Comparison of ENCODE assay signal across 22 cellular contexts in the genomic region with DNA sequence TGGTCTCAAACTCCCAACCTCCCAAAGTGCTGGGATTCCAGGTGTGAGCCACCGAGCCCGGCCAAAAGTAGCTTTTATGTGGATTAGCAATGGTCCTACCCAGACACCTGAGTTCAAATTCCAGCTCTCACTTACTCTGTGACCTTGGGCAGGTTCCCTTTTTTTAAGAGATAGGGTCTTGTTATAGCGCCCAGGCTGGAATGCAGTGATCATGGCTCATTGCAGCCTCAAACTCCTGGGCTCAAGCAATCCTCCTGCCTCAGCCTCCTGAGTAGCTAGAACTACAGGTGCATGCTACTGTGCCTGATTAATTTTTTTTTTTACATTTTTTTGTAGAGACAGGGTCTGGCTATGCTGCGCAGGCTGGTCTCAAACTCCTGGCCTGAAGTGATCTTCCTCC. TPM values are rescaled to one million over a fixed set of nuclear protein-coding genes. Genes with fewer than 3 reads are reported as not detected.
DNase-seq lines count a peak whose midpoint lies in the region; ATAC-seq and TF ChIP-seq lines count a peak whose summit lies in the region.
"Had no signal": no experiment of that assay in that cellular context is flagged by ENCODE, and none has a peak within 500 bp of the region (broad histone marks: within the 10 kb centered on the region; RNA-seq: fewer than 3 reads in every experiment).

No MANE protein-coding gene starts in this region.

- peak overlapping the region; percentile 42 for H3K4me3 Mint-ChIP-seq in glutamatergic neuron (ENCODE audit: unreplicated experiment)
- H3K4me3 Mint-ChIP-seq: CD14-positive monocyte had no signal

- DNase-seq in heart right ventricle (no peak), cardiac septum (ENCODE audit: low spot score) (no peak), glutamatergic neuron (no peak), transverse colon (no peak), NCI-H345 treated with DMSO at 0.1 percent for 48 hours (lab: John Stamatoyannopoulos, UW; ENCODE audit: unreplicated experiment) (no peak)
- DNase-seq in stimulated activated CD4-positive, alpha-beta T cell treated with anti-CD3 and anti-CD28 coated beads, Interleukin-12 subunit alpha, Interleukin-12 subunit beta, amount 100 ng/mL, for 4 hours = no peak
- DNase-seq: 8988T, AML-193, GDM1, H7, MM.1S, NCI-H1048, NCI-H1436, NCI-H2029, NCI-H2227 treated with DMSO at 0.1 percent for 48 hours, NCI-H510A treated with DMSO at 0.1 percent for 48 hours, NCI-H748 treated with DMSO at 0.1 percent for 48 hours had no signal

- H3K4me3 ChIP-seq in heart right ventricle = no peak overlapping the region
- no peak overlapping the region for H3K4me3 ChIP-seq in Loucy (ENCODE audit: low read length, poor library complexity, severe bottlenecking)
- no peak overlapping the region for H3K4me3 ChIP-seq in transverse colon
- H3K4me3 ChIP-seq: K562, SJSA1 had no signal

- H2AFZ ChIP-seq in Loucy (ENCODE audit: low read length) = no peak overlapping the region

- TF ChIP-seq CTCF in heart right ventricle (IDR thresholded peaks at IDR 0.05) (no peak), Loucy (conservative IDR thresholded peaks at IDR 0.05; ENCODE audit: low read length) (no peak), glutamatergic neuron (IDR thresholded peaks at IDR 0.05; ENCODE audit: partially characterized antibody, unreplicated experiment) (no peak), transverse colon (IDR thresholded peaks at IDR 0.05) (no peak)

- TF ChIP-seq EP300 in transverse colon (IDR thresholded peaks at IDR 0.05; ENCODE audit: low read depth) = no peak

- peak overlapping the region; percentile 97 for H3K4me2 ChIP-seq in Loucy (ENCODE audit: low read depth, low read length, poor library complexity, severe bottlenecking)

- intact Hi-C loops in heart right ventricle (cut with DNase I) = no loop called here
- intact Hi-C loops in cardiac septum (cut with DNase I) = no loop called here
- intact Hi-C loops in transverse colon (cut with DNase I; ENCODE audit: low total_unique reads) = no loop called here

- H4K20me1 ChIP-seq in Loucy (ENCODE audit: insufficient read depth, low read length, poor library complexity, severe bottlenecking) = peaks cover 35% of the 10 kb centered on the region

- H3K36me3 Mint-ChIP-seq in glutamatergic neuron (ENCODE audit: unreplicated experiment) = peaks cover 5% of the 10 kb centered on the region

- peaks cover 41% of the 10 kb centered on the region for H3K4me1 Mint-ChIP-seq in glutamatergic neuron (ENCODE audit: low read depth, unreplicated experiment)

- no peaks in the 10 kb centered on the region for H3K9me2 ChIP-seq in Loucy (replicated peaks; ENCODE audit: low read depth, low read length)

- no peaks in the 10 kb centered on the region for H3F3A ChIP-seq in Loucy (ENCODE audit: low read depth)

- H3K27me3 ChIP-seq in heart right ventricle (no peaks in the 10 kb centered on the region), Loucy (ENCODE audit: insufficient read depth, low read length, poor library complexity, severe bottlenecking) (no peaks in the 10 kb centered on the region), transverse colon (no peaks in the 10 kb centered on the region)
- H3K27me3 ChIP-seq: SJSA1 had no signal

- peaks cover 0 to 37% (median 6%) of the 10 kb centered on the region in 9 donors for H3K36me3 ChIP-seq in heart right ventricle
- 0 out of 2 replicates have a peak, but pooled peaks cover 4% of the 10 kb centered on the region for H3K36me3 ChIP-seq in Loucy (ENCODE audit: insufficient read depth, low read length)
- H3K36me3 ChIP-seq in transverse colon = no peaks in the 10 kb centered on the region

- no peak for TF ChIP-seq POLR2A in transverse colon (IDR thresholded peaks at IDR 0.05)

- no peak overlapping the region for H3K9ac ChIP-seq in Loucy (ENCODE audit: low read depth, low read length, poor library complexity, severe bottlenecking)

- WGBS in heart right ventricle, 2 donors = 93 to 95% methylated on average over 4 of the region's 4 CpGs
- WGBS in transverse colon (ENCODE audit: low coverage in 1 of 2), 2 donors = 90 to 95% methylated on average over 3 to 4 of the region's 4 CpGs

- H3K27ac Mint-ChIP-seq in glutamatergic neuron (ENCODE audit: unreplicated experiment) = peak overlapping the region; percentile 33
- H3K27ac Mint-ChIP-seq: CD14-positive monocyte had no signal

- peaks cover 20% of the 10 kb centered on the region for H3K27me3 Mint-ChIP-seq in glutamatergic neuron (ENCODE audit: unreplicated experiment)

- in situ Hi-C loops in transverse colon (cut with MboI; ENCODE audit: low pct_ligation_motif_present in 1 of 4, low pct_unique_long_range_greater_than_20kb in 1 of 4, low sequenced_read_pairs in 3 of 4) = no loop called here

- H3K4me1 ChIP-seq in heart right ventricle (peaks cover 57 to 98% (median 83%) of the 10 kb centered on the region in 9 donors), Loucy (ENCODE audit: insufficient read depth, low read length, poor library complexity, severe bottlenecking) (peaks cover 61% of the 10 kb centered on the region), transverse colon (peaks cover 39 to 55% (median 42%) of the 10 kb centered on the region in 4 donors)

- H3K27ac ChIP-seq in heart right ventricle (peak overlapping the region in 8 of 10 donors; percentile 5 to 98 (median 92)), transverse colon (peak overlapping the region in 3 of 4 donors; percentile 86 to 94 (median 88))

- peaks cover 16% of the 10 kb centered on the region for H3K9me3 Mint-ChIP-seq in glutamatergic neuron (ENCODE audit: unreplicated experiment)
- H3K9me3 Mint-ChIP-seq: CD14-positive monocyte had no signal

- ATAC-seq in heart right ventricle (no peak), GM18511 (IDR thresholded peaks at IDR 0.05; ENCODE audit: unreplicated experiment) (no peak)
- ATAC-seq: K562 had no signal

- peaks cover 73% of the 10 kb centered on the region for H3K79me2 ChIP-seq in Loucy (ENCODE audit: insufficient read depth, low read length)

- H3K9me3 ChIP-seq in heart right ventricle = no peaks in the 10 kb centered on the region
- H3K9me3 ChIP-seq in Loucy (ENCODE audit: insufficient read depth, low read depth, low read length) = no peaks in the 10 kb centered on the region
- no peaks in the 10 kb centered on the region for H3K9me3 ChIP-seq in transverse colon
- H3K9me3 ChIP-seq: SJSA1 had no signal

RNA-seq across cellular contexts. Expression of gene HDAC5, which starts 16.6 kb away (rescaled TPM):
- 10 to 100 TPM; 55.2 to 85.4 (median 68.3) TPM for total RNA-seq in heart right ventricle
- polyA plus RNA-seq in heart right ventricle = 10 to 100 TPM; 56.3 to 63.7 TPM
- 75.5 TPM for total RNA-seq in cardiac septum
- total RNA-seq in glutamatergic neuron (ENCODE audit: unreplicated experiment) = 185 TPM
- total RNA-seq in transverse colon = 100 to 1,000 TPM in 1 of 4 donors, 10 to 100 TPM in 3; 45.3 to 182 (median 70.8) TPM

RNA-seq across cellular contexts. Expression of gene HROB, which starts 34.9 kb away (rescaled TPM):
- 1 to 10 TPM in 4 of 10 donors, under 1 TPM in 6; 0.49 to 1.9 (median 0.74) TPM for total RNA-seq in heart right ventricle
- under 1 TPM; 0.28 to 0.37 TPM for polyA plus RNA-seq in heart right ventricle
- 0.65 TPM for total RNA-seq in cardiac septum
- 3.2 TPM for total RNA-seq in glutamatergic neuron (ENCODE audit: unreplicated experiment)
- total RNA-seq in transverse colon = 10 to 100 TPM in 2 of 4 donors, under 1 TPM in 2; 0.32 to 16.9 (median 8.5) TPM

RNA-seq across cellular contexts. Expression of gene G6PC3, which starts 36.3 kb away (rescaled TPM):
- total RNA-seq in heart right ventricle (10 to 100 TPM; 28.9 to 47.3 (median 32.9) TPM), cardiac septum (33.6 TPM), glutamatergic neuron (ENCODE audit: unreplicated experiment) (51.2 TPM), transverse colon (10 to 100 TPM in 3 of 4 donors, 1 to 10 TPM in 1; 5.2 to 35.6 (median 18.5) TPM)
- 100 to 1,000 TPM in 1 of 2 donors, 10 to 100 TPM in 1; 78.0 to 114 TPM for polyA plus RNA-seq in heart right ventricle

RNA-seq across cellular contexts. Expression of gene LSM12, which starts 40.3 kb away (rescaled TPM):
- total RNA-seq in heart right ventricle = 10 to 100 TPM; 37.9 to 60.7 (median 43.8) TPM
- 10 to 100 TPM; 25.2 to 41.7 TPM for polyA plus RNA-seq in heart right ventricle
- total RNA-seq in cardiac septum = 39.2 TPM
- total RNA-seq in glutamatergic neuron (ENCODE audit: unreplicated experiment) = 57.9 TPM
- total RNA-seq in transverse colon = 10 to 100 TPM in 3 of 4 donors, 1 to 10 TPM in 1; 5.4 to 29.2 (median 22.9) TPM
